ENCODE assay signal across 14 cellular contexts in genomic region chr13:24097667-24098066, GRCh38.
DNase-seq lines count a peak whose midpoint lies in the region; ATAC-seq and TF ChIP-seq lines count a peak whose summit lies in the region.
"Had no signal": no experiment of that assay in that cellular context is flagged by ENCODE, and none has a peak within 500 bp of the region (broad histone marks: within the 10 kb centered on the region; RNA-seq: fewer than 3 reads in every experiment).

No MANE protein-coding gene starts in this region.

- no peaks in the 10 kb centered on the region for H3F3A ChIP-seq in Loucy (ENCODE audit: low read depth)

- peak overlapping the region; percentile 42 for H3K4me3 ChIP-seq in Loucy (ENCODE audit: low read length, poor library complexity, severe bottlenecking)
- H3K4me3 ChIP-seq: heart left ventricle had no signal

- H3K9me2 ChIP-seq in Loucy (replicated peaks; ENCODE audit: low read depth, low read length) = no peaks in the 10 kb centered on the region

- H3K27me3 ChIP-seq in Loucy (ENCODE audit: insufficient read depth, low read length, poor library complexity, severe bottlenecking) = no peaks in the 10 kb centered on the region
- H3K27me3 ChIP-seq: heart left ventricle had no signal

- peak overlapping the region; percentile 65 for H3K4me2 ChIP-seq in Loucy (ENCODE audit: low read depth, low read length, poor library complexity, severe bottlenecking)

- peak; percentile 62 to 78 for ATAC-seq in natural killer cell treated with Interleukin-12 subunit alpha and Interleukin-12 subunit beta and Interleukin-15 and Interleukin-18, amount 100 ng/mL, for 72 hours
- ATAC-seq in natural killer cell = no peak
- no peak for ATAC-seq in HG02840 (IDR thresholded peaks at IDR 0.05; ENCODE audit: low FRiP score, unreplicated experiment)
- no peak for ATAC-seq in GM21737 (IDR thresholded peaks at IDR 0.05; ENCODE audit: unreplicated experiment)
- ATAC-seq: heart left ventricle had no signal

- peaks cover 18% of the 10 kb centered on the region for H3K4me1 ChIP-seq in Loucy (ENCODE audit: insufficient read depth, low read length, poor library complexity, severe bottlenecking)
- H3K4me1 ChIP-seq: parathyroid adenoma had no signal

- no peaks in the 10 kb centered on the region for H3K36me3 ChIP-seq in Loucy (ENCODE audit: insufficient read depth, low read length)
- H3K36me3 ChIP-seq: heart left ventricle, WERI-Rb-1 had no signal

- H2AFZ ChIP-seq in Loucy (ENCODE audit: low read length) = peak overlapping the region; percentile 81
- H2AFZ ChIP-seq: parathyroid adenoma had no signal

- H3K9me3 ChIP-seq in Loucy (ENCODE audit: insufficient read depth, low read depth, low read length) = no peaks in the 10 kb centered on the region
- H3K9me3 ChIP-seq: heart left ventricle had no signal

- peak overlapping the region; percentile 65 to 77 for H3K27ac Mint-ChIP-seq in natural killer cell treated with Interleukin-12 subunit alpha and Interleukin-12 subunit beta and Interleukin-15 and Interleukin-18, amount 100 ng/mL, for 72 hours
- H3K27ac Mint-ChIP-seq in natural killer cell = no peak overlapping the region
- H3K27ac Mint-ChIP-seq in activated naive CD8-positive, alpha-beta T cell = peak overlapping the region; percentile 89
- peak overlapping the region; percentile 91 for H3K27ac Mint-ChIP-seq in stimulated activated naive CD8-positive, alpha-beta T cell treated with anti-CD3 and anti-CD28 coated beads, Interleukin-15, Interleukin-2, amounts not matched to agents 100 ng/mL and 50 ng/mL, for 24 hours
- H3K27ac Mint-ChIP-seq: endodermal cell had no signal

- H3K27me3 Mint-ChIP-seq in natural killer cell treated with Interleukin-12 subunit alpha and Interleukin-12 subunit beta and Interleukin-15 and Interleukin-18, amount 100 ng/mL, for 72 hours = peaks cover 12% of the 10 kb centered on the region in 2 donors
- H3K27me3 Mint-ChIP-seq in natural killer cell (ENCODE audit: low read depth in 2 of 2) = peaks cover 5 to 11% of the 10 kb centered on the region in 2 donors
- peaks cover 1% of the 10 kb centered on the region for H3K27me3 Mint-ChIP-seq in activated naive CD8-positive, alpha-beta T cell
- H3K27me3 Mint-ChIP-seq in stimulated activated naive CD8-positive, alpha-beta T cell treated with anti-CD3 and anti-CD28 coated beads, Interleukin-15, Interleukin-2, amounts not matched to agents 100 ng/mL and 50 ng/mL, for 24 hours = peaks cover 11% of the 10 kb centered on the region

- no peaks in the 10 kb centered on the region for H3K36me3 Mint-ChIP-seq in natural killer cell treated with Interleukin-12 subunit alpha and Interleukin-12 subunit beta and Interleukin-15 and Interleukin-18, amount 100 ng/mL, for 72 hours
- no peaks in the 10 kb centered on the region for H3K36me3 Mint-ChIP-seq in natural killer cell
- no peaks in the 10 kb centered on the region for H3K36me3 Mint-ChIP-seq in activated naive CD8-positive, alpha-beta T cell
- H3K36me3 Mint-ChIP-seq in stimulated activated naive CD8-positive, alpha-beta T cell treated with anti-CD3 and anti-CD28 coated beads, Interleukin-15, Interleukin-2, amounts not matched to agents 100 ng/mL and 50 ng/mL, for 24 hours (ENCODE audit: low read depth) = no peaks in the 10 kb centered on the region

- H3K9me3 Mint-ChIP-seq in natural killer cell treated with Interleukin-12 subunit alpha and Interleukin-12 subunit beta and Interleukin-15 and Interleukin-18, amount 100 ng/mL, for 72 hours = no peaks in the 10 kb centered on the region
- no peaks in the 10 kb centered on the region for H3K9me3 Mint-ChIP-seq in natural killer cell
- H3K9me3 Mint-ChIP-seq in activated naive CD8-positive, alpha-beta T cell (ENCODE audit: low read depth) = no peaks in the 10 kb centered on the region
- no peaks in the 10 kb centered on the region for H3K9me3 Mint-ChIP-seq in stimulated activated naive CD8-positive, alpha-beta T cell treated with anti-CD3 and anti-CD28 coated beads, Interleukin-15, Interleukin-2, amounts not matched to agents 100 ng/mL and 50 ng/mL, for 24 hours
- H3K9me3 Mint-ChIP-seq: endodermal cell had no signal

- peak overlapping the region; percentile 75 for H3K4me3 Mint-ChIP-seq in natural killer cell treated with Interleukin-12 subunit alpha and Interleukin-12 subunit beta and Interleukin-15 and Interleukin-18, amount 100 ng/mL, for 72 hours
- H3K4me3 Mint-ChIP-seq in natural killer cell = no peak overlapping the region
- peak overlapping the region; percentile 74 for H3K4me3 Mint-ChIP-seq in activated naive CD8-positive, alpha-beta T cell
- H3K4me3 Mint-ChIP-seq in stimulated activated naive CD8-positive, alpha-beta T cell treated with anti-CD3 and anti-CD28 coated beads, Interleukin-15, Interleukin-2, amounts not matched to agents 100 ng/mL and 50 ng/mL, for 24 hours = peak overlapping the region; percentile 68
- H3K4me3 Mint-ChIP-seq: endodermal cell had no signal

- intact Hi-C loops in natural killer cell (cut with micrococcal nuclease) = no loop called here

- no peaks in the 10 kb centered on the region for H4K20me1 ChIP-seq in Loucy (ENCODE audit: insufficient read depth, low read length, poor library complexity, severe bottlenecking)

- peak overlapping the region; percentile 50 for H3K9ac ChIP-seq in Loucy (ENCODE audit: low read depth, low read length, poor library complexity, severe bottlenecking)
- H3K9ac ChIP-seq: parathyroid adenoma had no signal

- H3K79me2 ChIP-seq in Loucy (ENCODE audit: insufficient read depth, low read length) = no peaks in the 10 kb centered on the region
- H3K79me2 ChIP-seq: parathyroid adenoma had no signal

- no peak for DNase-seq in natural killer cell treated with Interleukin-12 subunit alpha and Interleukin-12 subunit beta and Interleukin-15 and Interleukin-18, amount 100 ng/mL, for 72 hours (ENCODE audit: low spot score)
- DNase-seq in natural killer cell = no peak
- no peak for DNase-seq in medulla oblongata (ENCODE audit: extremely low spot score)
- DNase-seq: endodermal cell, heart left ventricle, NCI-H2081 treated with DMSO at 0.1 percent for 48 hours, RPMI8226 had no signal

- peaks cover 12 to 20% of the 10 kb centered on the region in 2 donors for H3K4me1 Mint-ChIP-seq in natural killer cell treated with Interleukin-12 subunit alpha and Interleukin-12 subunit beta and Interleukin-15 and Interleukin-18, amount 100 ng/mL, for 72 hours (ENCODE audit: low read depth in 2 of 2)
- no peaks in the 10 kb centered on the region for H3K4me1 Mint-ChIP-seq in natural killer cell
- H3K4me1 Mint-ChIP-seq in activated naive CD8-positive, alpha-beta T cell (ENCODE audit: low read depth) = peaks cover 17% of the 10 kb centered on the region
- H3K4me1 Mint-ChIP-seq in stimulated activated naive CD8-positive, alpha-beta T cell treated with anti-CD3 and anti-CD28 coated beads, Interleukin-15, Interleukin-2, amounts not matched to agents 100 ng/mL and 50 ng/mL, for 24 hours (ENCODE audit: low read depth) = peaks cover 19% of the 10 kb centered on the region

- no peak for TF ChIP-seq CTCF in natural killer cell (IDR thresholded peaks at IDR 0.05)
- TF ChIP-seq CTCF in Loucy (conservative IDR thresholded peaks at IDR 0.05; ENCODE audit: low read length) = no peak

Comparison
In these comparisons a context has a peak if more than half of its experiments do, and no peak if none do; other contexts are left out.
1. ATAC-seq: peak in natural killer cell treated with Interleukin-12 subunit alpha and Interleukin-12 subunit beta and Interleukin-15 and Interleukin-18, amount 100 ng/mL, for 72 hours (2 of 2); none in natural killer cell (0 of 3), HG02840 (single experiment) and GM21737 (single experiment).
2. H3K27ac Mint-ChIP-seq: peak in natural killer cell treated with Interleukin-12 subunit alpha and Interleukin-12 subunit beta and Interleukin-15 and Interleukin-18, amount 100 ng/mL, for 72 hours (2 of 2), activated naive CD8-positive, alpha-beta T cell (single experiment) and stimulated activated naive CD8-positive, alpha-beta T cell treated with anti-CD3 and anti-CD28 coated beads, Interleukin-15, Interleukin-2, amounts not matched to agents 100 ng/mL and 50 ng/mL, for 24 hours (single experiment); none in natural killer cell (0 of 2).